In the genomic region with DNA sequence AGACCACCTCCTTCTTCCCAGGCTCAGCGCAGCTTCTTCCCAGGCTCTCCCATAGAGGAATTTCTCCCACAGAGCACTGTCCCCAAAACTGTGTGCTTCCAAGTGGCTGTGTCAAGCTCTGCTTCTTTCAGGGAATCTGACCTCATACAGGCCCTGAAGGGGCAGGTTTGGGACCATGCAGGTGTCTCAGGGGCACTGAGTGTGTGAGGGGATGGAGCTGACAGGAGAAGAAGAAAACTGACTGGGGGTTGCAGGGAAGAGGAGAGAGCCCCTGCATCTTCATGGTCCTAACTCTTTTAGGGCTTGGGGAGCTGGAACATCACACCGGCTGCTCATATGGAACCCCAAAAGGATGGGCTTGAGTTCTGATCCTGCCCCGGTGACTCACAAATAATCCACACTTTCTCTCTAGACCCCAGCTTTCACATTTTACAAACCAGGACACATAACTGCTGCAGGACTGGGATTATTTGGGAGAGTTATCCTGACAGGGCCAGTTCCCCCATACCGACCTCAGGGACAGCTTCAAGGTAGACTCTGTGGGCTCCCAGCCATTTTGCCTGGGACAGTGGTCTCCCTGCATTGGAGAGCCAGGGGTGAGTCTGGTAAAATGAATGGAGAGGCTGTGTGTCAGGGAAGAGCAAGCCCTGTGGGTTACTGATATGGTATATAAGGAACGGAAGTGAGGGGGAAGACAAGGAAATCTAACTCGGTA, we compare ENCODE assay signal across 20 cellular contexts.
"Had no signal": no experiment of that assay in that cellular context is flagged by ENCODE, and none has a peak within 500 bp of the region (broad histone marks: within the 10 kb centered on the region; RNA-seq: fewer than 3 reads in every experiment).

No MANE protein-coding gene starts in this region.

- H3K36me3 ChIP-seq: lower lobe of right lung, prostate gland, stomach, upper lobe of left lung had no signal

- DNase-seq: activated CD4-positive, alpha-beta T cell treated with anti-CD3 and anti-CD28 coated beads, Interleukin-2, amount 50 U/mL, for 4 hours; activated effector memory CD4-positive, alpha-beta T cell treated with anti-CD3 and anti-CD28 coated beads, Interleukin-2, amount 50 U/mL, for 16 hours; activated T-cell treated with anti-CD3 and anti-CD28 coated beads, Interleukin-2, amount 50 U/mL, for 4 hours; anterior cingulate cortex; caudate nucleus; endodermal cell; foreskin keratinocyte; left colon; lower lobe of right lung; nephron progenitor cell; right cardiac atrium; stomach; T-helper 2 cell; upper lobe of left lung had no signal

- H3K27ac Mint-ChIP-seq: activated naive CD4-positive, alpha-beta T cell treated with anti-CD3 and anti-CD28 coated beads, Interleukin-2, amount 50 U/mL, for 72 hours; endodermal cell; nephron progenitor cell had no signal

- H3K9me3 ChIP-seq: lower lobe of right lung, prostate gland, upper lobe of left lung had no signal

- H3K4me1 ChIP-seq: foreskin keratinocyte, prostate gland, upper lobe of left lung had no signal

- H3K36me3 Mint-ChIP-seq: brain had no signal

- H2AFZ ChIP-seq: hepatocyte had no signal

- H3K4me3 Mint-ChIP-seq: activated T-cell treated with anti-CD3 and anti-CD28 coated beads, Interleukin-2, amount 50 U/mL, for 4 hours; brain; endodermal cell; nephron progenitor cell had no signal

- H3K9me3 Mint-ChIP-seq: endodermal cell had no signal

- H3K4me3 ChIP-seq: hepatocyte, lower lobe of right lung, prostate gland, stomach, upper lobe of left lung had no signal

- H3K4me2 ChIP-seq: hepatocyte had no signal

- H3K27me3 ChIP-seq: hepatocyte, stomach, upper lobe of left lung had no signal

- ATAC-seq: activated naive CD4-positive, alpha-beta T cell treated with anti-CD3 and anti-CD28 coated beads, Interleukin-2, amount 50 U/mL, for 72 hours; activated T-cell treated with anti-CD3 and anti-CD28 coated beads, Interleukin-2, amount 50 U/mL, for 4 hours; foreskin keratinocyte; left colon; lower lobe of right lung; right cardiac atrium had no signal

- H3K27ac ChIP-seq: epithelial cell of prostate, foreskin keratinocyte, hepatocyte, lower lobe of right lung, prostate gland, stomach, upper lobe of left lung, VCaP had no signal

- H3K79me2 ChIP-seq: hepatocyte had no signal
